ENCODE assay signal across 9 cellular contexts in genomic region chr14:105168979-105169507, GRCh38. TPM values are rescaled to one million over a fixed set of nuclear protein-coding genes. Genes with fewer than 3 reads are reported as not detected.
DNase-seq lines count a peak whose midpoint lies in the region; ATAC-seq, FAIRE-seq and TF ChIP-seq lines count a peak whose summit lies in the region.
"Had no signal": no experiment of that assay in that cellular context is flagged by ENCODE, and none has a peak within 500 bp of the region (broad histone marks: within the 10 kb centered on the region; RNA-seq: fewer than 3 reads in every experiment).

No MANE protein-coding gene starts in this region.

- ATAC-seq in GM12878 (peak; percentile 42), HepG2 (no peak), GM19452 (IDR thresholded peaks at IDR 0.05; ENCODE audit: unreplicated experiment) (no peak), GM18861 (IDR thresholded peaks at IDR 0.05; ENCODE audit: unreplicated experiment) (no peak)

- CTCF ChIA-PET in PC-9 (lab: Charles Lee) (no interaction called here), GM12878 (lab: Yijun Ruan, JAX) (interaction anchor here (1.0 to 1.9 kb wide), 2 partner anchors 13 to 79 kb away, joined by 3 to 4 read pairs; no protein-coding TSS in a partner anchor), HepG2 (lab: Yijun Ruan, JAX; ENCODE audit: low intra/inter-chr PET ratio, low total read pairs) (no interaction called here)

- DNase-seq in DMS 273 (lab: John Stamatoyannopoulos, UW; ENCODE audit: unreplicated experiment) (peak; percentile 83), DMS 273 treated with DMSO at 0.1 percent for 48 hours (lab: John Stamatoyannopoulos, UW) (no peak), PC-9 (no peak), GM12878 (ENCODE audit: low read depth, low spot score) (no peak), HepG2 (ENCODE audit: low spot score) (no peak), tibial nerve (ENCODE audit: low spot score in 2 of 2) (no peak)

- H3K9ac ChIP-seq in GM12878 (ENCODE audit: control insufficient read depth, insufficient read depth, low read length), result no peak overlapping the region
- H3K9ac ChIP-seq in HepG2 (ENCODE audit: insufficient read depth, low read depth, low read length), result no peak overlapping the region

- H3K9me3 ChIP-seq in PC-9 (ENCODE audit: insufficient read depth, low read depth) (no peaks in the 10 kb centered on the region), GM12878 (replicated peaks; ENCODE audit: control insufficient read depth, insufficient read depth, low read length) (no peaks in the 10 kb centered on the region), HepG2 (ENCODE audit: low read length) (no peaks in the 10 kb centered on the region), tibial nerve (no peaks in the 10 kb centered on the region)

- TF ChIP-seq POLR2A in GM12878 (IDR thresholded peaks at IDR 0.05; ENCODE audit: low read depth, low read length) (no peak), HepG2 (IDR thresholded peaks at IDR 0.05; ENCODE audit: insufficient read depth in 1 of 2, low read depth in 2 of 2, low read length in 2 of 2) (no peak), tibial nerve (IDR thresholded peaks at IDR 0.05) (no peak)

- intact Hi-C loops in PC-9 (cut with micrococcal nuclease; ENCODE audit: unreplicated experiment) (no loop called here), GM12878 (cut with micrococcal nuclease; ENCODE audit: unreplicated experiment) (loop anchor here (10.0 kb wide), 1 partner anchor 74 kb away; no protein-coding TSS in a partner anchor), HepG2 (cut with micrococcal nuclease; ENCODE audit: unreplicated experiment) (no loop called here)

- H3K36me3 ChIP-seq in PC-9 (ENCODE audit: low read depth) (no peaks in the 10 kb centered on the region), GM12878 (ENCODE audit: control insufficient read depth in 2 of 2, insufficient read depth in 2 of 2, low read length in 1 of 2) (no peaks in the 10 kb centered on the region), HepG2 (replicated peaks in 1 of 2; ENCODE audit: control insufficient read depth in 1 of 2, insufficient read depth in 2 of 2, low read length in 2 of 2) (no peaks in the 10 kb centered on the region), tibial nerve (no peaks in the 10 kb centered on the region)

- BruUV-seq in PC-9 (replicated peaks; lab: Mats Ljungman, UMichigan) (no TSS peak), GM12878 (replicated peaks; lab: Mats Ljungman, UMichigan) (no TSS peak), HepG2 (replicated peaks; lab: Mats Ljungman, UMichigan) (no TSS peak)

- H3K4me2 ChIP-seq in PC-9 (peak overlapping the region; percentile 73), GM12878 (ENCODE audit: control insufficient read depth, insufficient read depth) (0 out of 2 replicates have a peak overlapping the region, but pooled peaks have one; percentile 33), HepG2 (ENCODE audit: low read depth, low read length) (0 out of 2 replicates have a peak overlapping the region, but pooled peaks have one; percentile 32)

- RAD21 ChIA-PET in GM12878 (lab: Charles Lee; ENCODE audit: unreplicated experiment), result no interaction called here

- POLR2A ChIA-PET in PC-9 (lab: Charles Lee; ENCODE audit: unreplicated experiment) (no interaction called here), GM12878 (lab: Charles Lee) (no interaction called here), HepG2 (lab: Yijun Ruan, JAX) (no interaction called here)

- no peaks in the 10 kb centered on the region for H3K9me2 ChIP-seq in PC-9 (ENCODE audit: insufficient read depth)

- 4% methylated on average over 39 of the region's 54 CpGs for WGBS in GM12878 (ENCODE audit: insufficient coverage, insufficient replicate concordance, low lambda C conversion rate, missing lambda C conversion rate)
- WGBS in HepG2 (ENCODE audit: low lambda C conversion rate), result 30% methylated on average over 6 of the region's 54 CpGs
- 15 to 38% methylated on average over 12 to 25 of the region's 54 CpGs for WGBS in tibial nerve, 2 donors

- TF ChIP-seq EP300 in GM12878 (IDR thresholded peaks at IDR 0.05; ENCODE audit: borderline replicate concordance in 1 of 2, control insufficient read depth in 1 of 2, low read depth in 2 of 2, low read length in 2 of 2), result no peak
- TF ChIP-seq EP300 in HepG2 (IDR thresholded peaks at IDR 0.05; ENCODE audit: low read depth in 2 of 2, low read length in 2 of 2), result no peak
- no peak for TF ChIP-seq EP300 in HepG2 (CRISPR knock-in tag; IDR thresholded peaks at IDR 0.05; ENCODE audit: borderline replicate concordance)
- no peak for TF ChIP-seq EP300 in tibial nerve (IDR thresholded peaks at IDR 0.05)

- FAIRE-seq in GM12878 (lab: Jason Lieb, UNC) (no peak), HepG2 (lab: Jason Lieb, UNC) (no peak)
- FAIRE-seq: A204.1 had no signal

- in situ Hi-C loops in GM12878 (cut with MboI) (no loop called here), HepG2 (cut with HindIII; ENCODE audit: extremely low pct_ligation_motif_present, low pct_unique_long_range_greater_than_20kb) (no loop called here)

- peaks cover 19% of the 10 kb centered on the region for H3K79me2 ChIP-seq in PC-9 (ENCODE audit: low read depth)
- H3K79me2 ChIP-seq in GM12878 (ENCODE audit: control insufficient read depth, insufficient read depth, low read length), result no peaks in the 10 kb centered on the region
- no peaks in the 10 kb centered on the region for H3K79me2 ChIP-seq in HepG2 (ENCODE audit: insufficient read depth, low read length)

- H3K4me3 ChIP-seq in PC-9 (peak overlapping the region; percentile 50; the same call in 1 of the 2 replicates), GM12878 (no peak overlapping the region; the same call in 1 of the 2 replicates), HepG2 (replicated peaks in 1 of 3; ENCODE audit: insufficient read depth in 1 of 3, low read depth in 2 of 3, low read length in 3 of 3) (peak overlapping the region in 2 of 3 experiments; percentile 12 to 23; a peak in 1 of 6 replicates), tibial nerve (peak overlapping the region in 2 of 4 donors; percentile 15 to 47)

- peak; percentile 60 for TF ChIP-seq CTCF in PC-9 (conservative IDR thresholded peaks at IDR 0.05)
- TF ChIP-seq CTCF in GM12878 (IDR thresholded peaks at IDR 0.05 in 2 of 3, conservative IDR thresholded peaks at IDR 0.05 in 1 of 3; ENCODE audit: control insufficient read depth in 2 of 3, extremely low read depth in 1 of 3, insufficient read depth in 1 of 3, low read depth in 3 of 3, low read length in 3 of 3), result peak; percentile 30 to 38 (median 37); a peak in 5 of 6 replicates
- peak; percentile 54 for TF ChIP-seq CTCF in HepG2 (CRISPR knock-in tag; IDR thresholded peaks at IDR 0.05)
- peak in 4 of 5 experiments; percentile 8 to 33 (median 19) for TF ChIP-seq CTCF in tibial nerve (IDR thresholded peaks at IDR 0.05)

- peaks cover 28% of the 10 kb centered on the region for H3K4me1 ChIP-seq in PC-9 (replicated peaks; ENCODE audit: insufficient read depth)
- H3K4me1 ChIP-seq in GM12878 (ENCODE audit: control insufficient read depth, insufficient read depth, low read length), result no peaks in the 10 kb centered on the region
- no peaks in the 10 kb centered on the region for H3K4me1 ChIP-seq in HepG2 (ENCODE audit: insufficient read depth, low read length)
- peaks cover 0 to 37% (median 3%) of the 10 kb centered on the region in 4 donors for H3K4me1 ChIP-seq in tibial nerve

- SMC1A ChIA-PET in GM12878 (lab: Charles Lee; ENCODE audit: uncharacterized antibody, unreplicated experiment), result no interaction called here

- peak; percentile 34 for TF ChIP-seq RAD21 in GM12878 (IDR thresholded peaks at IDR 0.05; ENCODE audit: insufficient read depth, low read depth, low read length)
- TF ChIP-seq RAD21 in HepG2 (CRISPR knock-in tag; IDR thresholded peaks at IDR 0.05), result no peak

- H3K27ac ChIP-seq in PC-9 (no peak overlapping the region), GM12878 (ENCODE audit: control insufficient read depth, insufficient read depth) (no peak overlapping the region), HepG2 (ENCODE audit: extremely low read length, insufficient read depth, low read length) (no peak overlapping the region), tibial nerve (no peak overlapping the region)

- peaks cover 15% of the 10 kb centered on the region; the same call in 1 of the 2 replicates for H4K20me1 ChIP-seq in PC-9 (ENCODE audit: insufficient read depth)
- H4K20me1 ChIP-seq in GM12878 (ENCODE audit: control insufficient read depth, insufficient read depth), result no peaks in the 10 kb centered on the region
- H4K20me1 ChIP-seq in HepG2 (ENCODE audit: insufficient read depth, low read length), result no peaks in the 10 kb centered on the region; the same call in 1 of the 2 replicates

- H3K27me3 ChIP-seq in PC-9 (ENCODE audit: insufficient read depth, low read depth), result no peaks in the 10 kb centered on the region
- H3K27me3 ChIP-seq in GM12878 (replicated peaks in 1 of 2; ENCODE audit: control insufficient read depth in 2 of 2, insufficient read depth in 2 of 2, low read length in 1 of 2), result peaks cover 2 to 3% of the 10 kb centered on the region in 2 experiments; a peak in 2 of 4 replicates
- H3K27me3 ChIP-seq in HepG2 (ENCODE audit: control insufficient read depth in 1 of 2, insufficient read depth in 2 of 2, low read length in 2 of 2), result peaks cover 32 to 87% of the 10 kb centered on the region in 2 experiments
- H3K27me3 ChIP-seq in tibial nerve, result peaks cover 0 to 44% of the 10 kb centered on the region in 2 donors

- H3F3A ChIP-seq in PC-9 (ENCODE audit: insufficient read depth, low read depth), result no peaks in the 10 kb centered on the region

- H2AFZ ChIP-seq in PC-9 (no peak overlapping the region), GM12878 (ENCODE audit: control insufficient read depth, low read depth, low read length) (no peak overlapping the region), HepG2 (ENCODE audit: low read length) (no peak overlapping the region)

RNA-seq across cellular contexts. Expression of gene JAG2, which starts 0.5 kb away (rescaled TPM):
- total RNA-seq in PC-9 (2021), result 17.8 and 20.5 TPM in 2 replicates
- 0.81 and 0.95 TPM in 2 replicates for total RNA-seq in GM12878 (2013; cell fraction: nucleolus; rRNA removed)
- 0.06 TPM in 1 of 2 replicates, not detected in the other for total RNA-seq in GM12878 (2014; rRNA removed)
- total RNA-seq in GM12878 (2014; rRNA removed; fragmentation: Illumina TruSeq; extraction: Trizol), result not detected in 2 replicates
- total RNA-seq in GM12878 (2021), result 0.10 and 0.19 TPM in 2 replicates
- polyA plus RNA-seq in GM12878 (2011; ENCODE audit: low read depth), result 0.09 TPM
- polyA plus RNA-seq in GM12878 (2011; rRNA removed), result 0.05 TPM in 1 of 2 replicates, not detected in the other
- polyA plus RNA-seq in GM12878 (2011; cell fraction: cytosol; rRNA removed), result 0.07 and 0.10 TPM in 2 replicates
- polyA plus RNA-seq in GM12878 (2011; cell fraction: nucleus; rRNA removed), result 0.45 and 0.73 TPM in 2 replicates
- polyA plus RNA-seq in GM12878 (2012), result 1.00 and 1.0 TPM in 2 replicates
- polyA plus RNA-seq in GM12878 (2014; fragmentation: Illumina TruSeq; extraction: Trizol), result not detected in 2 replicates
- polyA plus RNA-seq in GM12878 (2014; fragmentation: Nextera tagmentation; extraction: Ambion mirVana), result not detected
- polyA plus RNA-seq in GM12878 (2014; rRNA removed), result 0.09 and 0.14 TPM in 2 replicates
- polyA plus RNA-seq in GM12878 (2016; fragmentation: Nextera tagmentation; extraction: Ambion mirVana), result under 1 TPM in 1 of 2 experiments, not detected in 1; 0.04 TPM
- 0.67 TPM in 1 of 2 replicates, not detected in the other for polyA minus RNA-seq in GM12878 (2011; rRNA and poly(A)+ RNA removed)
- polyA minus RNA-seq in GM12878 (2011; cell fraction: cytosol; rRNA and poly(A)+ RNA removed), result 0.31 TPM in 1 of 2 replicates, not detected in the other
- polyA minus RNA-seq in GM12878 (2011; cell fraction: nucleus; rRNA and poly(A)+ RNA removed), result 0.24 and 0.57 TPM in 2 replicates
- 0.04 TPM in 1 of 2 replicates, not detected in the other for total RNA-seq in HepG2 (2016; rRNA removed; fragmentation: Illumina TruSeq; extraction: Trizol)
- not detected in 2 replicates for total RNA-seq in HepG2 (2016; cell fraction: cytosol; rRNA removed; fragmentation: Illumina TruSeq; extraction: Trizol; ENCODE audit: low read depth)
- total RNA-seq in HepG2 (2016; cell fraction: insoluble cytoplasmic fraction; rRNA removed; fragmentation: Illumina TruSeq; extraction: Trizol), result not detected in 2 replicates
- not detected in 2 replicates for total RNA-seq in HepG2 (2016; cell fraction: membrane; rRNA removed; fragmentation: Illumina TruSeq; extraction: Trizol)
- total RNA-seq in HepG2 (2016; cell fraction: nucleus; rRNA removed; fragmentation: Illumina TruSeq; extraction: Trizol), result not detected in 2 replicates
- polyA plus RNA-seq in HepG2 (2011; rRNA removed), result 0.16 and 0.22 TPM in 2 replicates
- polyA plus RNA-seq in HepG2 (2011; cell fraction: cytosol; rRNA removed), result 0.04 and 0.10 TPM in 2 replicates
- 1.3 and 3.3 TPM in 2 replicates for polyA plus RNA-seq in HepG2 (2011; cell fraction: nucleus; rRNA removed)
- 0.16 TPM in 1 of 2 replicates, not detected in the other for polyA plus RNA-seq in HepG2 (2012)
- polyA plus RNA-seq in HepG2 (2016; cell fraction: cytosol; fragmentation: Illumina TruSeq; extraction: Trizol; ENCODE audit: low read depth), result not detected in 2 replicates
- not detected in 2 replicates for polyA plus RNA-seq in HepG2 (2016; cell fraction: insoluble cytoplasmic fraction; fragmentation: Illumina TruSeq; extraction: Trizol; ENCODE audit: low read depth)
- polyA plus RNA-seq in HepG2 (2016; cell fraction: membrane; fragmentation: Illumina TruSeq; extraction: Trizol; ENCODE audit: low read depth), result not detected in 2 replicates
- not detected in 2 replicates for polyA plus RNA-seq in HepG2 (2016; cell fraction: nucleus; fragmentation: Illumina TruSeq; extraction: Trizol; ENCODE audit: insufficient read depth, low read depth)
- 0.36 and 6.6 TPM in 2 replicates for polyA minus RNA-seq in HepG2 (2011; rRNA and poly(A)+ RNA removed; ENCODE audit: low replicate concordance)
- 0.44 TPM in 1 of 2 replicates, not detected in the other for polyA minus RNA-seq in HepG2 (2011; cell fraction: cytosol; rRNA and poly(A)+ RNA removed)
- polyA minus RNA-seq in HepG2 (2011; cell fraction: nucleus; rRNA and poly(A)+ RNA removed), result 0.13 TPM in 1 of 2 replicates, not detected in the other
- total RNA-seq in tibial nerve, result 10 to 100 TPM in 3 of 4 donors, 1 to 10 TPM in 1; 7.4 to 13.8 (median 12.8) TPM

RNA-seq across cellular contexts. Expression of gene NUDT14, which starts 12.1 kb away (rescaled TPM):
- total RNA-seq in PC-9 (2021), result 37.0 and 47.9 TPM in 2 replicates
- total RNA-seq in GM12878 (2013; cell fraction: nucleolus; rRNA removed), result 4.4 and 4.6 TPM in 2 replicates
- total RNA-seq in GM12878 (2014; rRNA removed), result 4.3 and 5.0 TPM in 2 replicates
- total RNA-seq in GM12878 (2014; rRNA removed; fragmentation: Illumina TruSeq; extraction: Trizol), result 1.1 and 2.4 TPM in 2 replicates
- total RNA-seq in GM12878 (2021), result 5.4 and 6.4 TPM in 2 replicates
- polyA plus RNA-seq in GM12878 (2011; ENCODE audit: low read depth), result 0.73 TPM
- polyA plus RNA-seq in GM12878 (2011; rRNA removed), result 1.8 and 4.4 TPM in 2 replicates
- 5.8 and 7.9 TPM in 2 replicates for polyA plus RNA-seq in GM12878 (2011; cell fraction: cytosol; rRNA removed)
- polyA plus RNA-seq in GM12878 (2011; cell fraction: nucleus; rRNA removed), result 10.6 and 14.3 TPM in 2 replicates
- polyA plus RNA-seq in GM12878 (2012), result 5.3 and 5.9 TPM in 2 replicates
- 0.62 TPM in 1 of 2 replicates, not detected in the other for polyA plus RNA-seq in GM12878 (2014; fragmentation: Illumina TruSeq; extraction: Trizol)
- under 1 TPM in 1 of 2 experiments, not detected in 1; 0.86 TPM for polyA plus RNA-seq in GM12878 (2014; fragmentation: Nextera tagmentation; extraction: Ambion mirVana)
- 5.3 and 6.2 TPM in 2 replicates for polyA plus RNA-seq in GM12878 (2014; rRNA removed)
- 1 to 10 TPM; 4.0 to 6.8 TPM for polyA plus RNA-seq in GM12878 (2016; fragmentation: Nextera tagmentation; extraction: Ambion mirVana)
- 1.4 and 2.7 TPM in 2 replicates for polyA minus RNA-seq in GM12878 (2011; rRNA and poly(A)+ RNA removed)
- polyA minus RNA-seq in GM12878 (2011; cell fraction: cytosol; rRNA and poly(A)+ RNA removed), result 1.8 and 2.9 TPM in 2 replicates
- polyA minus RNA-seq in GM12878 (2011; cell fraction: nucleus; rRNA and poly(A)+ RNA removed), result 1.1 and 1.2 TPM in 2 replicates
- total RNA-seq in HepG2 (2016; rRNA removed; fragmentation: Illumina TruSeq; extraction: Trizol), result 4.0 and 5.8 TPM in 2 replicates
- 9.0 and 9.9 TPM in 2 replicates for total RNA-seq in HepG2 (2016; cell fraction: cytosol; rRNA removed; fragmentation: Illumina TruSeq; extraction: Trizol; ENCODE audit: low read depth)
- 4.4 and 5.8 TPM in 2 replicates for total RNA-seq in HepG2 (2016; cell fraction: insoluble cytoplasmic fraction; rRNA removed; fragmentation: Illumina TruSeq; extraction: Trizol)
- 7.1 and 10.6 TPM in 2 replicates for total RNA-seq in HepG2 (2016; cell fraction: membrane; rRNA removed; fragmentation: Illumina TruSeq; extraction: Trizol)
- 2.4 and 2.7 TPM in 2 replicates for total RNA-seq in HepG2 (2016; cell fraction: nucleus; rRNA removed; fragmentation: Illumina TruSeq; extraction: Trizol)
- 6.1 and 6.7 TPM in 2 replicates for polyA plus RNA-seq in HepG2 (2011; rRNA removed)
- 5.7 and 9.2 TPM in 2 replicates for polyA plus RNA-seq in HepG2 (2011; cell fraction: cytosol; rRNA removed)
- polyA plus RNA-seq in HepG2 (2011; cell fraction: nucleus; rRNA removed), result 5.6 and 6.5 TPM in 2 replicates
- polyA plus RNA-seq in HepG2 (2012), result 4.5 and 5.4 TPM in 2 replicates
- polyA plus RNA-seq in HepG2 (2016; cell fraction: cytosol; fragmentation: Illumina TruSeq; extraction: Trizol; ENCODE audit: low read depth), result 11.3 and 13.8 TPM in 2 replicates
- polyA plus RNA-seq in HepG2 (2016; cell fraction: insoluble cytoplasmic fraction; fragmentation: Illumina TruSeq; extraction: Trizol; ENCODE audit: low read depth), result 4.0 and 5.1 TPM in 2 replicates
- 7.8 and 10.1 TPM in 2 replicates for polyA plus RNA-seq in HepG2 (2016; cell fraction: membrane; fragmentation: Illumina TruSeq; extraction: Trizol; ENCODE audit: low read depth)
- 5.5 and 5.6 TPM in 2 replicates for polyA plus RNA-seq in HepG2 (2016; cell fraction: nucleus; fragmentation: Illumina TruSeq; extraction: Trizol; ENCODE audit: insufficient read depth, low read depth)
- polyA minus RNA-seq in HepG2 (2011; rRNA and poly(A)+ RNA removed; ENCODE audit: low replicate concordance), result 3.5 and 4.3 TPM in 2 replicates
- 1.3 and 3.4 TPM in 2 replicates for polyA minus RNA-seq in HepG2 (2011; cell fraction: cytosol; rRNA and poly(A)+ RNA removed)
- polyA minus RNA-seq in HepG2 (2011; cell fraction: nucleus; rRNA and poly(A)+ RNA removed), result 1.3 and 1.9 TPM in 2 replicates
- 1 to 10 TPM in 2 of 4 donors, under 1 TPM in 2; 0.66 to 2.7 (median 1.8) TPM for total RNA-seq in tibial nerve
